ENCODE assay signal across 11 cellular contexts in genomic region chr12:50538178-50538577, GRCh38. TPM values are rescaled to one million over a fixed set of nuclear protein-coding genes. Genes with fewer than 3 reads are reported as not detected.
DNase-seq lines count a peak whose midpoint lies in the region; ATAC-seq and TF ChIP-seq lines count a peak whose summit lies in the region.
"Had no signal": no experiment of that assay in that cellular context is flagged by ENCODE, and none has a peak within 500 bp of the region (broad histone marks: within the 10 kb centered on the region; RNA-seq: fewer than 3 reads in every experiment).

No MANE protein-coding gene starts in this region.

- DNase-seq in Right ventricle myocardium inferior (ENCODE audit: missing footprints) (no peak), right atrium auricular region (ENCODE audit: low spot score) (no peak), Panc1 (ENCODE audit: low read depth, low spot score) (no peak), foreskin keratinocyte (no peak), upper lobe of right lung (no peak), DMS 273 treated with DMSO at 0.1 percent for 48 hours (lab: John Stamatoyannopoulos, UW) (no peak), BE2C (no peak)
- DNase-seq: NCI-H1436, sigmoid colon had no signal

- in situ Hi-C loops in Panc1 (cut with HindIII; ENCODE audit: low pct_unique_long_range_greater_than_20kb, low sequenced_read_pairs) = no loop called here

- no peak overlapping the region for H3K27ac ChIP-seq in right atrium auricular region
- H3K27ac ChIP-seq in Panc1 (ENCODE audit: low read length) = peak overlapping the region; percentile 60
- H3K27ac ChIP-seq in foreskin keratinocyte = peak overlapping the region; percentile 83
- H3K27ac ChIP-seq in upper lobe of right lung = no peak overlapping the region
- H3K27ac ChIP-seq: C4-2B, sigmoid colon had no signal

- no peak for TF ChIP-seq CTCF in right atrium auricular region (IDR thresholded peaks at IDR 0.05)
- no peak for TF ChIP-seq CTCF in Panc1 (IDR thresholded peaks at IDR 0.05)
- no peak for TF ChIP-seq CTCF in foreskin keratinocyte (conservative IDR thresholded peaks at IDR 0.05)
- TF ChIP-seq CTCF in upper lobe of right lung (IDR thresholded peaks at IDR 0.05) = no peak
- TF ChIP-seq CTCF in BE2C (IDR thresholded peaks at IDR 0.05; ENCODE audit: low read depth, low read length) = no peak

- CTCF ChIA-PET in Panc1 (lab: Charles Lee) = interaction anchor here (0.6 to 0.8 kb wide), 2 partner anchors 26 to 55 kb away, joined by 3 to 5 read pairs; no protein-coding TSS in a partner anchor

- BruUV-seq in Panc1 (replicated peaks; lab: Mats Ljungman, UMichigan) = TSS peak; percentile 34

- H3K36me3 ChIP-seq in right atrium auricular region = no peaks in the 10 kb centered on the region
- no peaks in the 10 kb centered on the region for H3K36me3 ChIP-seq in Panc1 (ENCODE audit: control insufficient read depth, insufficient read depth, low read length)
- H3K36me3 ChIP-seq in upper lobe of right lung = no peaks in the 10 kb centered on the region
- H3K36me3 ChIP-seq in BE2C = no peaks in the 10 kb centered on the region; the same call in 1 of the 2 replicates
- H3K36me3 ChIP-seq: sigmoid colon had no signal

- ATAC-seq in Right ventricle myocardium inferior (peak; percentile 37), Panc1 (no peak), foreskin keratinocyte (no peak), upper lobe of right lung (peak; percentile 62), HG03442 (IDR thresholded peaks at IDR 0.05; ENCODE audit: unreplicated experiment) (no peak)

- intact Hi-C loops in Right ventricle myocardium inferior (cut with DNase I) (no loop called here), Panc1 (cut with micrococcal nuclease; ENCODE audit: unreplicated experiment) (no loop called here), upper lobe of right lung (cut with DNase I) (no loop called here)

- no peak overlapping the region for H3K4me3 ChIP-seq in right atrium auricular region
- peak overlapping the region in 1 of 2 experiments; percentile 1; a peak in 1 of 4 replicates for H3K4me3 ChIP-seq in Panc1 (ENCODE audit: low read depth in 2 of 2, low read length in 2 of 2)
- no peak overlapping the region for H3K4me3 ChIP-seq in upper lobe of right lung
- H3K4me3 ChIP-seq in BE2C (ENCODE audit: low read depth, low read length) = no peak overlapping the region
- H3K4me3 ChIP-seq: sigmoid colon had no signal

- H3K9me3 ChIP-seq in right atrium auricular region = no peaks in the 10 kb centered on the region
- no peaks in the 10 kb centered on the region for H3K9me3 ChIP-seq in Panc1 (ENCODE audit: control insufficient read depth, insufficient read depth, low read depth, low read length)
- no peaks in the 10 kb centered on the region for H3K9me3 ChIP-seq in upper lobe of right lung
- H3K9me3 ChIP-seq in BE2C = no peaks in the 10 kb centered on the region
- H3K9me3 ChIP-seq: sigmoid colon had no signal

- peaks cover 0 to 4% of the 10 kb centered on the region in 2 donors for H3K4me1 ChIP-seq in right atrium auricular region
- H3K4me1 ChIP-seq in Panc1 (ENCODE audit: control insufficient read depth, insufficient read depth, low read length) = peaks cover 18% of the 10 kb centered on the region
- peaks cover 45% of the 10 kb centered on the region for H3K4me1 ChIP-seq in foreskin keratinocyte
- peaks cover 22% of the 10 kb centered on the region for H3K4me1 ChIP-seq in upper lobe of right lung
- H3K4me1 ChIP-seq in BE2C = no peaks in the 10 kb centered on the region; the same call in 1 of the 2 replicates

- H3K27me3 ChIP-seq in right atrium auricular region = no peaks in the 10 kb centered on the region
- no peaks in the 10 kb centered on the region for H3K27me3 ChIP-seq in Panc1 (ENCODE audit: control insufficient read depth, insufficient read depth, low read length)
- no peaks in the 10 kb centered on the region for H3K27me3 ChIP-seq in foreskin keratinocyte
- no peaks in the 10 kb centered on the region for H3K27me3 ChIP-seq in upper lobe of right lung
- H3K27me3 ChIP-seq in BE2C = no peaks in the 10 kb centered on the region
- H3K27me3 ChIP-seq: sigmoid colon had no signal

- POLR2A ChIA-PET in Panc1 (lab: Charles Lee) = interaction anchor here (0.5 kb wide), 1 partner anchor 17 kb away, joined by 7 read pairs; no protein-coding TSS in a partner anchor

RNA-seq across cellular contexts. Expression of gene DIP2B, which starts 33.4 kb away (rescaled TPM):
- total RNA-seq in Right ventricle myocardium inferior (9.4 TPM), right atrium auricular region (10 to 100 TPM; 11.6 to 15.2 TPM), Panc1 (2021; ENCODE audit: unreplicated experiment) (30.2 TPM), foreskin keratinocyte (29.6 and 30.7 TPM in 2 replicates), upper lobe of right lung (28.6 TPM)
- 16.4 TPM for polyA plus RNA-seq in Panc1 (2012; ENCODE audit: insufficient read length)
- polyA plus RNA-seq in foreskin keratinocyte = 4.8 and 6.4 TPM in 2 replicates
- polyA plus RNA-seq in BE2C (2012; ENCODE audit: insufficient read depth, insufficient read length, low read depth) = 14.2 TPM

Comparison
In these comparisons a context has a peak if more than half of its experiments do, and no peak if none do; other contexts are left out.
1. ATAC-seq: peak in Right ventricle myocardium inferior (single experiment) and upper lobe of right lung (single experiment); none in Panc1 (single experiment), foreskin keratinocyte (single experiment) and HG03442 (single experiment).
2. H3K27ac ChIP-seq: peak in Panc1 (single experiment) and foreskin keratinocyte (single experiment); none in right atrium auricular region (0 of 2) and upper lobe of right lung (single experiment).